ENCODE assay signal across 1 cellular context in genomic region chrX:48520455-48520854, GRCh38.
TF ChIP-seq lines count a peak whose summit lies in the region.

No MANE protein-coding gene starts in this region.

TF ChIP-seq in neural cell, 6 proteins besides CTCF, POLR2A, EP300 and RAD21:
- TF ChIP-seq EZH2 (IDR thresholded peaks at IDR 0.05; ENCODE audit: borderline replicate concordance, insufficient read depth, low read length, poor library complexity, severe bottlenecking) (no peak), TAF1 (IDR thresholded peaks at IDR 0.05; ENCODE audit: low read depth) (no peak), REST (IDR thresholded peaks at IDR 0.05; ENCODE audit: borderline replicate concordance) (no peak), POLR2AphosphoS5 (IDR thresholded peaks at IDR 0.05) (no peak), SMC3 (conservative IDR thresholded peaks at IDR 0.05; ENCODE audit: poor library complexity) (no peak)
TF ChIP-seq in neural cell: peak in this region for 0.
